16 cellular contexts compared by ENCODE assay signal in genomic region chr6:3782876-3783832, GRCh38.
"Had no signal": no experiment of that assay in that cellular context is flagged by ENCODE, and none has a peak within 500 bp of the region (broad histone marks: within the 10 kb centered on the region; RNA-seq: fewer than 3 reads in every experiment).

No MANE protein-coding gene starts in this region.

- H3K36me3 Mint-ChIP-seq: activated naive CD8-positive, alpha-beta T cell; T-cell had no signal

- H3K4me3 ChIP-seq: dorsolateral prefrontal cortex, hepatocyte, right atrium auricular region, smooth muscle cell, tibial nerve had no signal

- H3K27ac Mint-ChIP-seq: activated CD4-positive, alpha-beta memory T cell treated with anti-CD3 and anti-CD28 coated beads, Interleukin-2, amount 10 ng/mL, durations not matched to agents 7 days and 5 days; activated naive CD8-positive, alpha-beta T cell; T-cell had no signal

- H3K4me1 Mint-ChIP-seq: T-cell had no signal

- H3K9me3 ChIP-seq: right atrium auricular region, tibial nerve had no signal

- H3K4me1 ChIP-seq: right atrium auricular region, tibial nerve had no signal

- H3K9me3 Mint-ChIP-seq: activated CD4-positive, alpha-beta memory T cell treated with anti-CD3 and anti-CD28 coated beads, Interleukin-2, amount 10 ng/mL, durations not matched to agents 7 days and 5 days; neural crest cell; T-cell had no signal

- ATAC-seq: esophagus mucosa, T-cell had no signal

- DNase-seq: activated CD4-positive, alpha-beta memory T cell treated with anti-CD3 and anti-CD28 coated beads, Interleukin-2, amount 10 ng/mL, durations not matched to agents 7 days and 5 days; activated gamma-delta T cell; activated T-cell treated with anti-CD3 and anti-CD28 coated beads, Interleukin-2, amount 50 U/mL, for 48 hours; anterior cingulate cortex; dorsolateral prefrontal cortex; posterior cingulate gyrus; T-cell; T1000 had no signal

- H3K27ac ChIP-seq: dorsolateral prefrontal cortex, hepatocyte, right atrium auricular region, tibial nerve, VCaP had no signal

- H3K27me3 Mint-ChIP-seq: activated CD4-positive, alpha-beta memory T cell treated with anti-CD3 and anti-CD28 coated beads, Interleukin-2, amount 10 ng/mL, durations not matched to agents 7 days and 5 days had no signal

- H3K4me3 Mint-ChIP-seq: activated CD4-positive, alpha-beta memory T cell treated with anti-CD3 and anti-CD28 coated beads, Interleukin-2, amount 10 ng/mL, durations not matched to agents 7 days and 5 days; activated naive CD8-positive, alpha-beta T cell; neural crest cell; T-cell had no signal

- H3K27me3 ChIP-seq: dorsolateral prefrontal cortex, hepatocyte, right atrium auricular region, tibial nerve had no signal

- H3K36me3 ChIP-seq: right atrium auricular region, tibial nerve had no signal
